Comparison of ENCODE assay signal across 21 cellular contexts in genomic region chr7:131741446-131741845, GRCh38.
"Had no signal": no experiment of that assay in that cellular context is flagged by ENCODE, and none has a peak within 500 bp of the region (broad histone marks: within the 10 kb centered on the region; RNA-seq: fewer than 3 reads in every experiment).

No MANE protein-coding gene starts in this region.

- H3K9me3 Mint-ChIP-seq: memory B cell; natural killer cell; neural crest cell; stimulated activated memory B cell treated with anti-CD40 and anti-IgM and Interleukin-4, amounts not matched to agents 10 μg/mL and 1 μg/mL and 100 μg/mL, for 72 hours had no signal

- H3K27ac Mint-ChIP-seq: immature natural killer cell; memory B cell; natural killer cell; stimulated activated memory B cell treated with anti-CD40 and anti-IgM and Interleukin-4, amounts not matched to agents 10 μg/mL and 1 μg/mL and 100 μg/mL, for 72 hours; type B pancreatic cell had no signal

- H3K36me3 Mint-ChIP-seq: immature natural killer cell; memory B cell; natural killer cell; stimulated activated memory B cell treated with anti-CD40 and anti-IgM and Interleukin-4, amounts not matched to agents 10 μg/mL and 1 μg/mL and 100 μg/mL, for 72 hours; type B pancreatic cell had no signal

- H3K4me3 ChIP-seq: dorsolateral prefrontal cortex, lower lobe of right lung, prostate gland, sigmoid colon, testis, tibial artery had no signal

- H3K4me1 Mint-ChIP-seq: immature natural killer cell; memory B cell; natural killer cell; stimulated activated memory B cell treated with anti-CD40 and anti-IgM and Interleukin-4, amounts not matched to agents 10 μg/mL and 1 μg/mL and 100 μg/mL, for 72 hours had no signal

- DNase-seq: effector CD4-positive, alpha-beta T cell; hypothalamus; immature natural killer cell; left ventricle myocardium superior; lower lobe of right lung; natural killer cell; right cardiac atrium; sigmoid colon; stimulated activated CD4-positive, alpha-beta T cell treated with anti-CD3 and anti-CD28 coated beads, Interleukin-2, amount 100 ng/mL, for 24 hours; stimulated activated CD4-positive, alpha-beta T cell treated with anti-CD3 and anti-CD28 coated beads, Interleukin-4, amount 100 ng/mL, for 24 hours; stimulated activated naive CD8-positive, alpha-beta T cell treated with anti-CD3 and anti-CD28 coated beads, Interleukin-15, Interleukin-2, amounts not matched to agents 100 U/mL and 50 U/mL, for 24 hours; testis; tibial artery had no signal

- H3K4me3 Mint-ChIP-seq: immature natural killer cell; memory B cell; natural killer cell; neural crest cell; stimulated activated memory B cell treated with anti-CD40 and anti-IgM and Interleukin-4, amounts not matched to agents 10 μg/mL and 1 μg/mL and 100 μg/mL, for 72 hours; type B pancreatic cell had no signal

- ATAC-seq: left ventricle myocardium superior; lower lobe of right lung; natural killer cell; right cardiac atrium; stimulated activated memory B cell treated with anti-CD40 and anti-IgM and Interleukin-4, amounts not matched to agents 10 μg/mL and 1 μg/mL and 100 μg/mL, for 72 hours; stimulated activated naive CD8-positive, alpha-beta T cell treated with anti-CD3 and anti-CD28 coated beads, Interleukin-15, Interleukin-2, amounts not matched to agents 100 U/mL and 50 U/mL, for 24 hours had no signal

- H3K27ac ChIP-seq: dorsolateral prefrontal cortex, lower lobe of right lung, neutrophil, parathyroid adenoma, prostate gland, sigmoid colon, testis, tibial artery had no signal
